8 cellular contexts compared by ENCODE assay signal in genomic region chr16:1645914-1646525, GRCh38. TPM values are rescaled to one million over a fixed set of nuclear protein-coding genes. Genes with fewer than 3 reads are reported as not detected.
DNase-seq lines count a peak whose midpoint lies in the region; ATAC-seq lines count a peak whose summit lies in the region.

No MANE protein-coding gene starts in this region.

- no peaks in the 10 kb centered on the region for H3K9me3 ChIP-seq in SJSA1 (replicated peaks)
- H3K9me3 ChIP-seq in right cardiac atrium (ENCODE audit: control insufficient read depth, low read length), result no peaks in the 10 kb centered on the region

- intact Hi-C loops in right cardiac atrium (cut with DNase I), result no loop called here

- WGBS in right cardiac atrium, result 78% methylated on average over 13 of the region's 13 CpGs

- H3K27ac ChIP-seq in SJSA1 (peak overlapping the region; percentile 14; the same call in 1 of the 2 replicates), right cardiac atrium (ENCODE audit: low read length) (no peak overlapping the region)

- peaks cover 51% of the 10 kb centered on the region for H3K36me3 ChIP-seq in SJSA1

- H3K27me3 ChIP-seq in SJSA1 (replicated peaks) (no peaks in the 10 kb centered on the region), right cardiac atrium (ENCODE audit: control insufficient read depth, insufficient read depth) (no peaks in the 10 kb centered on the region)

- no peak for ATAC-seq in right cardiac atrium
- no peak for ATAC-seq in GM18873 (IDR thresholded peaks at IDR 0.05; ENCODE audit: low FRiP score, unreplicated experiment)

- H3K4me3 ChIP-seq in SJSA1, result no peak overlapping the region
- no peak overlapping the region for H3K4me3 ChIP-seq in right cardiac atrium (ENCODE audit: low read length)

- DNase-seq in EH (ENCODE audit: low read depth) (peak; percentile 64), SJSA1 (ENCODE audit: low read depth in 1 of 2, low spot score in 2 of 2) (peak in 1 of 2 experiments; percentile 38), astrocyte of the hippocampus (ENCODE audit: low read depth, low spot score) (peak; percentile 22), NCI-H2171 treated with DMSO at 0.1 percent for 48 hours (lab: John Stamatoyannopoulos, UW) (no peak), right cardiac atrium (no peak), putamen (ENCODE audit: low spot score) (no peak)
- peak; percentile 47 for DNase-seq in stimulated activated CD4-positive, alpha-beta T cell treated with anti-CD3 and anti-CD28 coated beads, Interleukin-15, amount 100 ng/mL, for 24 hours

- H3K4me1 ChIP-seq in SJSA1 (replicated peaks), result peaks cover 15% of the 10 kb centered on the region
- H3K4me1 ChIP-seq in right cardiac atrium (ENCODE audit: control insufficient read depth, insufficient read depth, low read length), result no peaks in the 10 kb centered on the region

RNA-seq across cellular contexts. Expression of gene JPT2, which starts 32.1 kb away (rescaled TPM):
- total RNA-seq in SJSA1 (2014; rRNA removed; shearing (Covaris generic)), result 180 and 352 TPM in 2 replicates
- total RNA-seq in right cardiac atrium, result 10 to 100 TPM; 18.5 to 38.3 (median 25.3) TPM
- polyA plus RNA-seq in right cardiac atrium, result 11.9 TPM

RNA-seq across cellular contexts. Expression of gene CRAMP1, which starts 33.9 kb away (rescaled TPM):
- 9.0 and 10.3 TPM in 2 replicates for total RNA-seq in SJSA1 (2014; rRNA removed; shearing (Covaris generic))
- total RNA-seq in right cardiac atrium, result 10 to 100 TPM; 11.0 to 18.4 (median 13.7) TPM
- 7.1 TPM for polyA plus RNA-seq in right cardiac atrium

RNA-seq across cellular contexts. Expression of gene IFT140, which starts 34.1 kb away (rescaled TPM):
- 5.4 and 5.9 TPM in 2 replicates for total RNA-seq in SJSA1 (2014; rRNA removed; shearing (Covaris generic))
- 10 to 100 TPM in 3 of 4 donors, 1 to 10 TPM in 1; 9.7 to 14.2 (median 13.0) TPM for total RNA-seq in right cardiac atrium
- 7.4 TPM for polyA plus RNA-seq in right cardiac atrium

RNA-seq across cellular contexts. Expression of gene MAPK8IP3, which starts 60.0 kb away (rescaled TPM):
- total RNA-seq in SJSA1 (2014; rRNA removed; shearing (Covaris generic)), result 26.5 and 43.2 TPM in 2 replicates
- 10 to 100 TPM; 71.1 to 87.6 (median 79.8) TPM for total RNA-seq in right cardiac atrium
- 69.3 TPM for polyA plus RNA-seq in right cardiac atrium

Comparison
In these comparisons a context has a peak if more than half of its experiments do, and no peak if none do; other contexts are left out.
1. DNase-seq: peak in EH (single experiment), astrocyte of the hippocampus (single experiment) and stimulated activated CD4-positive, alpha-beta T cell treated with anti-CD3 and anti-CD28 coated beads, Interleukin-15, amount 100 ng/mL, for 24 hours (single experiment); none in NCI-H2171 treated with DMSO at 0.1 percent for 48 hours (single experiment), right cardiac atrium (0 of 3) and putamen (single experiment).